ENCODE assay signal across 8 cellular contexts in the genomic region with DNA sequence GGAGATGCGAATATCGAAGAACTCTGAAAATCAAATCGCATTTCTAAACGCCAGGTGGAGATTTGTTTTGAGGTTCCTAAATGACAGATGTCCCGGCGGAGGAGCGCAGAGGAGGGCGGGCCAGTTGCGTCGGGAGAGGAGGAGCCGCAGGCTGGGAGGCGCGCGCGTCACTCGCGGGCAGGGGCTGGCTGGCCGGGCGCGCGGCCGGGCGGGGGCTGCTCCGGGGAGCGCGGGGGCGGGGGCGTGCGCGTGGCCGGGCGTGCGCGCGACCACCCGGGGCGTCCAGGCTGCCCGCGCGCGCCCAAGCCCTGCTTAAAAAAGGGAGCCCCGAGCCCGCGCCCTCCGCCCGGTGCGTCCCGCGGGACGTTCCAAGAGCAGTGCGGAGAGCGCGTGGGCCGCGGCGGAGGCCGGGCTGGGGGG. TPM values are rescaled to one million over a fixed set of nuclear protein-coding genes. Genes with fewer than 3 reads are reported as not detected.
A peak's percentile ranks its signal among the peaks of the same experiment; 100 is the strongest.
DNase-seq lines count a peak whose midpoint lies in the region; ATAC-seq and TF ChIP-seq lines count a peak whose summit lies in the region.

No MANE protein-coding gene starts in this region.

- H3K9ac ChIP-seq in DND-41 (ENCODE audit: low read depth, low read length) (peak overlapping the region; percentile 91), neural progenitor cell (no peak overlapping the region), subcutaneous abdominal adipose tissue (ENCODE audit: low read length in 5 of 5) (peak overlapping the region; percentile 69 to 87 (median 79))

- no peaks in the 10 kb centered on the region for H3K36me3 Mint-ChIP-seq in neural progenitor cell

- H3K4me3 ChIP-seq in DND-41 (ENCODE audit: low read depth in 1 of 2, low read length in 2 of 2), result peak overlapping the region; percentile 62 to 87
- peak overlapping the region; percentile 57 for H3K4me3 ChIP-seq in LNCaP clone FGC (ENCODE audit: low read depth, low read length)
- H3K4me3 ChIP-seq in foreskin fibroblast (ENCODE audit: low read depth in 1 of 2, low read length in 2 of 2), result peak overlapping the region; percentile 60 to 64
- H3K4me3 ChIP-seq in neural progenitor cell, result peak overlapping the region; percentile 80
- peak overlapping the region; percentile 44 to 78 (median 74) for H3K4me3 ChIP-seq in subcutaneous abdominal adipose tissue (ENCODE audit: low read depth in 1 of 5, low read length in 5 of 5)

- H2AFZ ChIP-seq in DND-41 (ENCODE audit: low read depth, low read length) (peak overlapping the region; percentile 81), neural progenitor cell (replicated peaks) (peak overlapping the region; percentile 66)

- H3K4me1 ChIP-seq in DND-41 (ENCODE audit: insufficient read depth, low read length), result peaks cover 22% of the 10 kb centered on the region
- H3K4me1 ChIP-seq in neural progenitor cell, result peaks cover 36% of the 10 kb centered on the region
- H3K4me1 ChIP-seq in subcutaneous abdominal adipose tissue (ENCODE audit: control insufficient read depth in 5 of 5, insufficient read depth in 5 of 5, low read length in 5 of 5), result peaks cover 5 to 27% (median 24%) of the 10 kb centered on the region in 5 donors

- H4K20me1 ChIP-seq in DND-41 (ENCODE audit: insufficient read depth, low read length) (no peaks in the 10 kb centered on the region), neural progenitor cell (ENCODE audit: low read depth) (peaks cover 5% of the 10 kb centered on the region)

- peak; percentile 89 for DNase-seq in DND-41
- DNase-seq in LNCaP clone FGC (ENCODE audit: low read depth), result peak; percentile 60
- DNase-seq in SIG-M5 (lab: John Stamatoyannopoulos, UW), result peak; percentile 32
- DNase-seq in activated gamma-delta T cell treated with Interleukin-2 at 50 U/mL for 16 hours, result peak; percentile 65
- DNase-seq in foreskin fibroblast, result peak; percentile 82 to 94
- peak; percentile 93 for DNase-seq in neural progenitor cell (ENCODE audit: low spot score)

- H3K27ac ChIP-seq in DND-41 (ENCODE audit: low read length), result peak overlapping the region; percentile 75
- H3K27ac ChIP-seq in neural progenitor cell, result no peak overlapping the region
- peak overlapping the region; percentile 92 for H3K27ac ChIP-seq in subcutaneous abdominal adipose tissue (ENCODE audit: low read depth, low read length)

- H3K9me3 Mint-ChIP-seq in neural progenitor cell, result no peaks in the 10 kb centered on the region

- peaks cover 12% of the 10 kb centered on the region for H3K27me3 Mint-ChIP-seq in neural progenitor cell (ENCODE audit: insufficient read depth, low read depth)

- H3K36me3 ChIP-seq in DND-41 (ENCODE audit: insufficient read depth, low read length), result no peaks in the 10 kb centered on the region
- H3K36me3 ChIP-seq in neural progenitor cell, result no peaks in the 10 kb centered on the region
- no peaks in the 10 kb centered on the region for H3K36me3 ChIP-seq in subcutaneous abdominal adipose tissue (ENCODE audit: control insufficient read depth in 5 of 5, insufficient read depth in 5 of 5, low read length in 5 of 5)

- H3F3A ChIP-seq in neural progenitor cell (ENCODE audit: low read depth), result peaks cover 65% of the 10 kb centered on the region

- peak overlapping the region; percentile 89 for H3K27ac Mint-ChIP-seq in neural progenitor cell

- H3K79me2 ChIP-seq in DND-41 (ENCODE audit: insufficient read depth, low read length) (no peaks in the 10 kb centered on the region), neural progenitor cell (ENCODE audit: low read depth) (no peaks in the 10 kb centered on the region)

- no peaks in the 10 kb centered on the region for H3K27me3 ChIP-seq in DND-41 (ENCODE audit: insufficient read depth, low read length, poor library complexity)
- H3K27me3 ChIP-seq in neural progenitor cell, result peaks cover 20% of the 10 kb centered on the region
- no peaks in the 10 kb centered on the region for H3K27me3 ChIP-seq in subcutaneous abdominal adipose tissue (ENCODE audit: control insufficient read depth in 5 of 5, insufficient read depth in 4 of 5, low read length in 5 of 5)

- peak; percentile 41 for TF ChIP-seq CTCF in DND-41 (IDR thresholded peaks at IDR 0.05; ENCODE audit: borderline replicate concordance, extremely low read depth, low read length, poor library complexity, severe bottlenecking)
- peak; percentile 16; the same call in 1 of the 2 replicates for TF ChIP-seq CTCF in LNCaP clone FGC (IDR thresholded peaks at IDR 0.05; ENCODE audit: control insufficient read depth, extremely low read depth, insufficient read depth)
- TF ChIP-seq CTCF in foreskin fibroblast (IDR thresholded peaks at IDR 0.05; ENCODE audit: low read depth, low read length), result no peak
- no peak for TF ChIP-seq CTCF in neural progenitor cell (IDR thresholded peaks at IDR 0.05)

- H3K4me3 Mint-ChIP-seq in neural progenitor cell, result peak overlapping the region; percentile 96

- H3K9me3 ChIP-seq in DND-41 (ENCODE audit: insufficient read depth, low read length, severe bottlenecking), result no peaks in the 10 kb centered on the region
- no peaks in the 10 kb centered on the region for H3K9me3 ChIP-seq in neural progenitor cell (ENCODE audit: low read depth)
- H3K9me3 ChIP-seq in subcutaneous abdominal adipose tissue (ENCODE audit: control insufficient read depth in 5 of 5, low read length in 5 of 5), result no peaks in the 10 kb centered on the region

- ATAC-seq in DND-41 (ENCODE audit: insufficient read depth, low read depth), result peak; percentile 82
- peak; percentile 73 for ATAC-seq in GM21825 (IDR thresholded peaks at IDR 0.05; ENCODE audit: unreplicated experiment)

- peaks cover 36% of the 10 kb centered on the region for H3K4me1 Mint-ChIP-seq in neural progenitor cell

- peak overlapping the region; percentile 85 for H3K4me2 ChIP-seq in DND-41 (ENCODE audit: insufficient read depth, low read length)
- peak overlapping the region; percentile 74 for H3K4me2 ChIP-seq in neural progenitor cell

RNA-seq across cellular contexts. Expression of a gene that starts 47.3 kb away (rescaled TPM):
- 1,442 and 1,689 TPM in 2 replicates for total RNA-seq in neural progenitor cell (ENCODE audit: low replicate concordance)

Comparison
In these comparisons a context has a peak if more than half of its experiments do, and no peak if none do; other contexts are left out.
1. DNase-seq: peak in every context shown above with its lines; median percentile 93 in neural progenitor cell; 89 in DND-41; 88 in foreskin fibroblast; 65 in activated gamma-delta T cell treated with Interleukin-2 at 50 U/mL for 16 hours; 60 in LNCaP clone FGC; 32 in SIG-M5.
2. CTCF ChIP-seq: peak in DND-41 (single experiment) and LNCaP clone FGC (single experiment); none in foreskin fibroblast (single experiment) and neural progenitor cell (single experiment).
3. Peak in every context shown above with its lines, with median percentiles within 50 percentile points of each other: H3K4me3 ChIP-seq.